In genomic region chr7:137717811-137718271, GRCh38 we compare ENCODE assay signal across 13 cellular contexts.
DNase-seq lines count a peak whose midpoint lies in the region; ATAC-seq and TF ChIP-seq lines count a peak whose summit lies in the region.
"Had no signal": no experiment of that assay in that cellular context is flagged by ENCODE, and none has a peak within 500 bp of the region (broad histone marks: within the 10 kb centered on the region; RNA-seq: fewer than 3 reads in every experiment).

No MANE protein-coding gene starts in this region.

- ATAC-seq in thoracic aorta (ENCODE audit: insufficient number of reproducible peaks, low FRiP score, low read depth) = no peak
- ATAC-seq in T-helper 17 cell = no peak
- ATAC-seq in activated CD4-positive, CD25-positive, alpha-beta regulatory T cell treated with anti-CD3 and anti-CD28 coated beads, Interleukin-2, amount 50 U/mL, for 24 hours = no peak

- no peak overlapping the region for H3K27ac ChIP-seq in breast epithelium
- H3K27ac ChIP-seq in angular gyrus (ENCODE audit: low read depth, low read length) = peak overlapping the region; percentile 53
- peak overlapping the region in 1 of 2 donors; percentile 46 for H3K27ac ChIP-seq in thoracic aorta
- H3K27ac ChIP-seq: upper lobe of left lung had no signal

- H3K4me1 Mint-ChIP-seq in MCF 10A (ENCODE audit: insufficient read depth, unreplicated experiment) (peaks cover 5% of the 10 kb centered on the region), T-helper 17 cell (no peaks in the 10 kb centered on the region)
- H3K4me1 Mint-ChIP-seq in activated CD4-positive, alpha-beta memory T cell treated with anti-CD3 and anti-CD28 coated beads, Interleukin-2, amount 10 ng/mL, durations not matched to agents 7 days and 5 days = no peaks in the 10 kb centered on the region

- H3K4me1 ChIP-seq in breast epithelium = no peaks in the 10 kb centered on the region
- H3K4me1 ChIP-seq in thoracic aorta (ENCODE audit: control insufficient read depth in 1 of 2, low read depth in 2 of 2) = no peaks in the 10 kb centered on the region
- H3K4me1 ChIP-seq: upper lobe of left lung had no signal

- CTCF ChIA-PET in MCF 10A (lab: Yijun Ruan, JAX) = interaction anchor here (0.6 kb wide), 1 partner anchor 132 kb away, joined by 3 read pairs; no protein-coding TSS in a partner anchor
- CTCF ChIA-PET in activated CD4-positive, alpha-beta memory T cell treated with anti-CD3 and anti-CD28 coated beads, Interleukin-2, amount 10 ng/mL, durations not matched to agents 7 days and 5 days (lab: Charles Lee) = no interaction called here

- H3K36me3 Mint-ChIP-seq in MCF 10A (ENCODE audit: insufficient read depth, unreplicated experiment) = no peaks in the 10 kb centered on the region
- no peaks in the 10 kb centered on the region for H3K36me3 Mint-ChIP-seq in activated CD4-positive, alpha-beta memory T cell treated with anti-CD3 and anti-CD28 coated beads, Interleukin-2, amount 10 ng/mL, durations not matched to agents 7 days and 5 days (ENCODE audit: low read depth)
- H3K36me3 Mint-ChIP-seq in T-helper 17 cell (ENCODE audit: low read depth) = no peaks in the 10 kb centered on the region

- POLR2A ChIA-PET in MCF 10A (lab: Yijun Ruan, JAX) = no interaction called here
- POLR2A ChIA-PET in activated CD4-positive, alpha-beta memory T cell treated with anti-CD3 and anti-CD28 coated beads, Interleukin-2, amount 10 ng/mL, durations not matched to agents 7 days and 5 days (lab: Charles Lee) = no interaction called here

- TF ChIP-seq POLR2A in breast epithelium (IDR thresholded peaks at IDR 0.05) = no peak

- TF ChIP-seq CTCF in MCF 10A (IDR thresholded peaks at IDR 0.05; ENCODE audit: unreplicated experiment) (no peak), breast epithelium (IDR thresholded peaks at IDR 0.05) (no peak), thoracic aorta (IDR thresholded peaks at IDR 0.05) (no peak)

- H3K36me3 ChIP-seq in breast epithelium (no peaks in the 10 kb centered on the region), thoracic aorta (no peaks in the 10 kb centered on the region)
- H3K36me3 ChIP-seq: upper lobe of left lung had no signal

- no peaks in the 10 kb centered on the region for H3K9me3 Mint-ChIP-seq in MCF 10A (ENCODE audit: unreplicated experiment)
- H3K9me3 Mint-ChIP-seq in activated CD4-positive, alpha-beta memory T cell treated with anti-CD3 and anti-CD28 coated beads, Interleukin-2, amount 10 ng/mL, durations not matched to agents 7 days and 5 days = no peaks in the 10 kb centered on the region

- H3K27me3 Mint-ChIP-seq in MCF 10A (ENCODE audit: insufficient read depth, unreplicated experiment) (no peaks in the 10 kb centered on the region), T-helper 17 cell (peaks cover 20% of the 10 kb centered on the region)
- peaks cover 3% of the 10 kb centered on the region for H3K27me3 Mint-ChIP-seq in activated CD4-positive, alpha-beta memory T cell treated with anti-CD3 and anti-CD28 coated beads, Interleukin-2, amount 10 ng/mL, durations not matched to agents 7 days and 5 days

- peak; percentile 56 for DNase-seq in MCF 10A (ENCODE audit: unreplicated experiment)
- DNase-seq in breast epithelium (ENCODE audit: low spot score in 2 of 2) = no peak
- DNase-seq in head of caudate nucleus = peak in 41 of 42 donors; percentile 12 to 88 (median 61)
- no peak for DNase-seq in thoracic aorta (ENCODE audit: low spot score)
- DNase-seq in activated CD4-positive, alpha-beta memory T cell treated with anti-CD3 and anti-CD28 coated beads, Interleukin-2, amount 10 ng/mL, durations not matched to agents 7 days and 5 days = no peak
- DNase-seq in T-helper 17 cell = no peak
- DNase-seq: activated CD8-positive, alpha-beta memory T cell treated with anti-CD3 and anti-CD28 coated beads, Interleukin-2, amount 50 U/mL, for 4 hours; cerebellar nuclear complex; T-helper 1 cell; upper lobe of left lung had no signal

- no TSS peak for BruUV-seq in MCF 10A (replicated peaks; lab: Mats Ljungman, UMichigan)

- no peaks in the 10 kb centered on the region for H3K27me3 ChIP-seq in breast epithelium
- H3K27me3 ChIP-seq in thoracic aorta (replicated peaks; ENCODE audit: insufficient read depth) = no peaks in the 10 kb centered on the region
- H3K27me3 ChIP-seq: upper lobe of left lung had no signal

- H3K9me3 ChIP-seq in breast epithelium (no peaks in the 10 kb centered on the region), thoracic aorta (no peaks in the 10 kb centered on the region), T-helper 17 cell (ENCODE audit: control insufficient read depth, low read length, poor library complexity, severe bottlenecking) (no peaks in the 10 kb centered on the region)
- H3K9me3 ChIP-seq: upper lobe of left lung had no signal

- intact Hi-C loops in MCF 10A (cut with micrococcal nuclease) (no loop called here), breast epithelium (cut with DNase I; ENCODE audit: low total_unique reads) (no loop called here), head of caudate nucleus (cut with DNase I) (no loop called here)

- H3K4me3 Mint-ChIP-seq in MCF 10A (ENCODE audit: unreplicated experiment) = no peak overlapping the region
- no peak overlapping the region for H3K4me3 Mint-ChIP-seq in activated CD4-positive, alpha-beta memory T cell treated with anti-CD3 and anti-CD28 coated beads, Interleukin-2, amount 10 ng/mL, durations not matched to agents 7 days and 5 days
- H3K4me3 Mint-ChIP-seq in T-helper 17 cell = no peak overlapping the region
- H3K4me3 Mint-ChIP-seq: neural crest cell had no signal

- H3K4me3 ChIP-seq in breast epithelium (peak overlapping the region in 1 of 3 donors; percentile 15), thoracic aorta (peak overlapping the region; percentile 47)
- H3K4me3 ChIP-seq: upper lobe of left lung had no signal

- H3K27ac Mint-ChIP-seq in MCF 10A (ENCODE audit: low read depth, unreplicated experiment) (no peak overlapping the region), T-helper 17 cell (no peak overlapping the region)
- no peak overlapping the region for H3K27ac Mint-ChIP-seq in activated CD4-positive, alpha-beta memory T cell treated with anti-CD3 and anti-CD28 coated beads, Interleukin-2, amount 10 ng/mL, durations not matched to agents 7 days and 5 days

Comparison
In these comparisons a context has a peak if more than half of its experiments do, and no peak if none do; other contexts are left out.
1. DNase-seq: peak in MCF 10A (single experiment) and head of caudate nucleus (41 of 42); none in breast epithelium (0 of 2), thoracic aorta (single experiment), activated CD4-positive, alpha-beta memory T cell treated with anti-CD3 and anti-CD28 coated beads, Interleukin-2, amount 10 ng/mL, durations not matched to agents 7 days and 5 days (single experiment) and T-helper 17 cell (0 of 3).